19 cellular contexts compared by ENCODE assay signal in genomic region chr1:159315381-159315780, GRCh38. TPM values are rescaled to one million over a fixed set of nuclear protein-coding genes. Genes with fewer than 3 reads are reported as not detected.
"Had no signal": no experiment of that assay in that cellular context is flagged by ENCODE, and none has a peak within 500 bp of the region (broad histone marks: within the 10 kb centered on the region; RNA-seq: fewer than 3 reads in every experiment).

No MANE protein-coding gene starts in this region.

- H3K27ac ChIP-seq: epithelial cell of prostate, gastrocnemius medialis, pancreas, testis had no signal

- ATAC-seq: gastrocnemius medialis; left lobe of liver; pancreas; stimulated activated naive CD8-positive, alpha-beta T cell treated with anti-CD3 and anti-CD28 coated beads, Interleukin-15, amount 100 ng/mL, for 72 hours had no signal

- H3K4me3 Mint-ChIP-seq: activated naive CD4-positive, alpha-beta T cell treated with anti-CD3 and anti-CD28 coated beads, Interleukin-2, amount 50 U/mL, for 24 hours; brain; central memory CD8-positive, alpha-beta T cell; stimulated activated naive CD8-positive, alpha-beta T cell treated with anti-CD3 and anti-CD28 coated beads, Interleukin-15, amount 100 ng/mL, for 72 hours had no signal

- H3K27ac Mint-ChIP-seq: activated naive CD4-positive, alpha-beta T cell treated with anti-CD3 and anti-CD28 coated beads, Interleukin-2, amount 50 U/mL, for 24 hours; brain; stimulated activated naive CD8-positive, alpha-beta T cell treated with anti-CD3 and anti-CD28 coated beads, Interleukin-15, amount 100 ng/mL, for 72 hours had no signal

- FAIRE-seq: pancreas had no signal

- H3K4me3 ChIP-seq: gastrocnemius medialis, pancreas, testis had no signal

- H3K36me3 Mint-ChIP-seq: activated naive CD4-positive, alpha-beta T cell treated with anti-CD3 and anti-CD28 coated beads, Interleukin-2, amount 50 U/mL, for 24 hours; brain had no signal

- H3K9me3 Mint-ChIP-seq: activated naive CD4-positive, alpha-beta T cell treated with anti-CD3 and anti-CD28 coated beads, Interleukin-2, amount 50 U/mL, for 24 hours; brain; central memory CD8-positive, alpha-beta T cell; stimulated activated naive CD8-positive, alpha-beta T cell treated with anti-CD3 and anti-CD28 coated beads, Interleukin-15, amount 100 ng/mL, for 72 hours had no signal

- H3K36me3 ChIP-seq: gastrocnemius medialis, pancreas had no signal

- DNase-seq: activated T-cell treated with anti-CD3 and anti-CD28 coated beads, Interleukin-2, amount 50 U/mL, for 1 hour; amygdala; cortex of kidney; effector memory CD4-positive, alpha-beta T cell; gastrocnemius medialis; islet precursor cell; mammary epithelial cell; pancreas; stimulated activated CD4-positive, alpha-beta T cell treated with anti-CD3 and anti-CD28 coated beads, Interleukin-12 subunit alpha, Interleukin-12 subunit beta, amount 100 ng/mL, for 4 hours; stimulated activated CD4-positive, alpha-beta T cell treated with anti-CD3 and anti-CD28 coated beads, Interleukin-2, amount 100 ng/mL, for 48 hours; stimulated activated CD8-positive, alpha-beta memory T cell treated with anti-CD3 and anti-CD28 coated beads, Interleukin-4, amount 100 ng/mL, for 48 hours; stimulated activated naive CD8-positive, alpha-beta T cell treated with anti-CD3 and anti-CD28 coated beads, Interleukin-15, amount 100 ng/mL, for 72 hours; testis had no signal

- H3K4me1 ChIP-seq: gastrocnemius medialis, pancreas, testis had no signal

- H3K4me1 Mint-ChIP-seq: activated naive CD4-positive, alpha-beta T cell treated with anti-CD3 and anti-CD28 coated beads, Interleukin-2, amount 50 U/mL, for 24 hours; brain; central memory CD8-positive, alpha-beta T cell; stimulated activated naive CD8-positive, alpha-beta T cell treated with anti-CD3 and anti-CD28 coated beads, Interleukin-15, amount 100 ng/mL, for 72 hours had no signal

- H3K9me3 ChIP-seq: gastrocnemius medialis, pancreas, testis had no signal

- H3K27me3 ChIP-seq: gastrocnemius medialis, testis had no signal

RNA-seq across cellular contexts. Expression of gene FCER1A, which starts 13.2 kb away (rescaled TPM):
- total RNA-seq: gastrocnemius medialis, left lobe of liver, mammary epithelial cell had no signal
- polyA plus RNA-seq: mammary epithelial cell, neural cell had no signal
